Comparison of ENCODE assay signal across 27 cellular contexts in the genomic region with DNA sequence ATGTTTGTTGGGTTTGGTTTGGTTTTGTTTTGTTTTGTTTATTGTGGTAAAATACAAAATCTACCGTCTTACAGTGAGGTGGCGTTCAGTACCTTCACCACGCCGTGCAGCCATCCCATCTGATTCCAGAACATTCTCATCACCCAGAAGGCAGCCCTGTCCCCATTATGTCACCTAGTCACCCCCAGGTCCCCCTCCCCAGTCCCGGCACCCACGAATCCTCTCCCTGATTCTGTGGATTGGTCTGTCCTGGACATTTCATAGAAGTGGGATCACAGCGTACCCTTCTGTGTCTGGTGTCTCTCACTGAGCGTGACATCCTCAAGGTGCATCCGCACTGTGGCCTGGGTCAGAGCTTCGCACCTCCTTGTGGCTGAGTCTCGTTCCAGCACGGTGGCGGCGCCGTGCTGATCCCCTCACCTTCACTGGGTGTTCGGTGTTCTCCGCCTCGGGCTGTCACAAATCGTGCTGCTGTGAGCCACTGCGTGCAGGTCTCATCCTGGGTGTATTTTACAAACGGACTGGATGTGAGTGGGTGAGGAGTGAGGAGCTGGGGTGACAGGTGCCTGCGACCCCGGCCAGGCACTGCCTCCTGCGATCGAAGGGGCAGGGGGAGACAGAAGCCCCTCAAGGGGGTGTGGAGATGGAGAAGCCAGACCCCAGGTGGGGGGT. TPM values are rescaled to one million over a fixed set of nuclear protein-coding genes. Genes with fewer than 3 reads are reported as not detected.
DNase-seq lines count a peak whose midpoint lies in the region; ATAC-seq and TF ChIP-seq lines count a peak whose summit lies in the region.
"Had no signal": no experiment of that assay in that cellular context is flagged by ENCODE, and none has a peak within 500 bp of the region (broad histone marks: within the 10 kb centered on the region; RNA-seq: fewer than 3 reads in every experiment).

No MANE protein-coding gene starts in this region.

- H3K27me3 ChIP-seq in GM06990 (replicated peaks; ENCODE audit: control insufficient read depth, insufficient read depth, low read length) (no peaks in the 10 kb centered on the region), adrenal gland (no peaks in the 10 kb centered on the region)
- H3K27me3 ChIP-seq: breast epithelium, MG63, SJCRH30 had no signal

- H3K9me3 Mint-ChIP-seq in nephron progenitor cell, result no peaks in the 10 kb centered on the region
- peaks cover 2% of the 10 kb centered on the region for H3K9me3 Mint-ChIP-seq in activated CD8-positive, alpha-beta memory T cell treated with anti-CD3 and anti-CD28 coated beads, Interleukin-2, amount 10 ng/mL, durations not matched to agents 7 days and 5 days (ENCODE audit: low read depth)
- H3K9me3 Mint-ChIP-seq: activated T-cell treated with anti-CD3 and anti-CD28 coated beads, Interleukin-2, amount 50 U/mL, for 72 hours; CD4-positive, alpha-beta memory T cell; IgD-negative memory B cell; memory B cell; natural killer cell; T-helper 2 cell treated with Interferon-gamma antibody and Interleukin-4, amounts not matched to agents 5 μg/mL and 100 μg/mL, for 36 hours had no signal

- intact Hi-C loops in adrenal gland (cut with DNase I), result no loop called here

- H3K4me1 ChIP-seq in adrenal gland (replicated peaks in 1 of 2), result peaks cover 18 to 33% of the 10 kb centered on the region in 2 donors
- H3K4me1 ChIP-seq: psoas muscle, SJCRH30 had no signal

- CTCF ChIA-PET in activated CD8-positive, alpha-beta memory T cell treated with anti-CD3 and anti-CD28 coated beads, Interleukin-2, amount 10 ng/mL, durations not matched to agents 7 days and 5 days (lab: Charles Lee), result interaction anchor here (1.0 to 1.4 kb wide), 3 partner anchors 10 to 154 kb away, joined by 3 read pairs; no protein-coding TSS in a partner anchor

- ATAC-seq in GM21786 (IDR thresholded peaks at IDR 0.05; ENCODE audit: unreplicated experiment), result no peak
- no peak for ATAC-seq in activated CD8-positive, alpha-beta memory T cell treated with anti-CD3 and anti-CD28 coated beads, Interleukin-2, amount 10 ng/mL, durations not matched to agents 7 days and 5 days

- H3K4me3 ChIP-seq in GM06990 (replicated peaks; ENCODE audit: low read depth, low read length) (no peak overlapping the region), adrenal gland (no peak overlapping the region)
- H3K4me3 ChIP-seq: breast epithelium, GM23248, MG63, psoas muscle, SJCRH30 had no signal

- H3K36me3 ChIP-seq in GM06990 (ENCODE audit: control insufficient read depth, insufficient read depth, low read length), result peaks cover 19% of the 10 kb centered on the region
- H3K36me3 ChIP-seq in adrenal gland (replicated peaks in 1 of 2), result peaks cover 0 to 26% of the 10 kb centered on the region in 2 donors
- H3K36me3 ChIP-seq: MG63 had no signal

- H3K27ac ChIP-seq in 22Rv1 (peak overlapping the region; percentile 25), adrenal gland (peak overlapping the region in 3 of 5 donors; percentile 75 to 86 (median 82))
- H3K27ac ChIP-seq: GM23248, psoas muscle, SJCRH30 had no signal

- H3K27ac Mint-ChIP-seq in nephron progenitor cell, result peak overlapping the region; percentile 64
- no peak overlapping the region for H3K27ac Mint-ChIP-seq in activated CD8-positive, alpha-beta memory T cell treated with anti-CD3 and anti-CD28 coated beads, Interleukin-2, amount 10 ng/mL, durations not matched to agents 7 days and 5 days
- H3K27ac Mint-ChIP-seq: activated CD4-positive, alpha-beta memory T cell treated with anti-CD3 and anti-CD28 coated beads, Interleukin-2, amount 10 ng/mL, durations not matched to agents 7 days and 5 days; activated naive CD8-positive, alpha-beta T cell; activated T-cell treated with anti-CD3 and anti-CD28 coated beads, Interleukin-2, amount 50 U/mL, for 72 hours had no signal

- 78 to 86% (median 82%) methylated on average over 14 to 25 of the region's 25 CpGs for WGBS in adrenal gland, 4 donors

- DNase-seq in GM06990 (ENCODE audit: extremely low read depth, insufficient read length) (peak; percentile 26), adrenal gland (peak in 1 of 7 donors; percentile 13), nephron progenitor cell (no peak), HK-2 (ENCODE audit: unreplicated experiment) (no peak), nucleus accumbens (lab: John Stamatoyannopoulos, UW) (no peak)
- no peak for DNase-seq in activated CD8-positive, alpha-beta memory T cell treated with anti-CD3 and anti-CD28 coated beads, Interleukin-2, amount 10 ng/mL, durations not matched to agents 7 days and 5 days
- DNase-seq: activated CD4-positive, alpha-beta memory T cell treated with anti-CD3 and anti-CD28 coated beads, Interleukin-2, amount 10 ng/mL, durations not matched to agents 7 days and 5 days; activated T-cell treated with anti-CD3 and anti-CD28 coated beads, Interleukin-2, amount 50 U/mL, for 72 hours; CD4-positive, alpha-beta memory T cell; dermis blood vessel endothelial cell; DND-41; MG63; natural killer cell; NCI-H1436 treated with DMSO at 0.1 percent for 48 hours; psoas muscle; small intestine; stimulated activated CD4-positive, alpha-beta T cell treated with anti-CD3 and anti-CD28 coated beads, Interleukin-4, amount 100 ng/mL, for 1 hour had no signal

- H3K4me3 Mint-ChIP-seq in nephron progenitor cell, result no peak overlapping the region
- H3K4me3 Mint-ChIP-seq in activated CD8-positive, alpha-beta memory T cell treated with anti-CD3 and anti-CD28 coated beads, Interleukin-2, amount 10 ng/mL, durations not matched to agents 7 days and 5 days, result no peak overlapping the region
- H3K4me3 Mint-ChIP-seq: activated CD4-positive, alpha-beta memory T cell treated with anti-CD3 and anti-CD28 coated beads, Interleukin-2, amount 10 ng/mL, durations not matched to agents 7 days and 5 days; activated naive CD8-positive, alpha-beta T cell; activated T-cell treated with anti-CD3 and anti-CD28 coated beads, Interleukin-2, amount 50 U/mL, for 72 hours; CD4-positive, alpha-beta memory T cell; IgD-negative memory B cell; memory B cell; natural killer cell; T-helper 2 cell treated with Interferon-gamma antibody and Interleukin-4, amounts not matched to agents 5 μg/mL and 100 μg/mL, for 36 hours had no signal

- peaks cover 19% of the 10 kb centered on the region for H3K36me3 Mint-ChIP-seq in nephron progenitor cell (ENCODE audit: low read depth)
- peaks cover 18% of the 10 kb centered on the region for H3K36me3 Mint-ChIP-seq in activated CD8-positive, alpha-beta memory T cell treated with anti-CD3 and anti-CD28 coated beads, Interleukin-2, amount 10 ng/mL, durations not matched to agents 7 days and 5 days
- H3K36me3 Mint-ChIP-seq: natural killer cell had no signal

- TF ChIP-seq CTCF in 22Rv1 (IDR thresholded peaks at IDR 0.05) (no peak), GM06990 (IDR thresholded peaks at IDR 0.05; ENCODE audit: insufficient read depth, low read length, poor library complexity, severe bottlenecking) (no peak), adrenal gland (IDR thresholded peaks at IDR 0.05) (no peak), nephron progenitor cell (IDR thresholded peaks at IDR 0.05) (no peak)

- peaks cover 6% of the 10 kb centered on the region for H3K4me1 Mint-ChIP-seq in nephron progenitor cell
- H3K4me1 Mint-ChIP-seq in activated CD8-positive, alpha-beta memory T cell treated with anti-CD3 and anti-CD28 coated beads, Interleukin-2, amount 10 ng/mL, durations not matched to agents 7 days and 5 days, result no peaks in the 10 kb centered on the region
- H3K4me1 Mint-ChIP-seq: activated CD4-positive, alpha-beta memory T cell treated with anti-CD3 and anti-CD28 coated beads, Interleukin-2, amount 10 ng/mL, durations not matched to agents 7 days and 5 days; CD4-positive, alpha-beta memory T cell; IgD-negative memory B cell; memory B cell had no signal

- no peak for TF ChIP-seq POLR2A in adrenal gland (IDR thresholded peaks at IDR 0.05)

- H3K9me3 ChIP-seq in adrenal gland (replicated peaks in 1 of 3), result no peaks in the 10 kb centered on the region
- H3K9me3 ChIP-seq: breast epithelium, MG63, psoas muscle, SJCRH30 had no signal

- H3K27me3 Mint-ChIP-seq in nephron progenitor cell (ENCODE audit: low read depth, poor library complexity), result no peaks in the 10 kb centered on the region
- no peaks in the 10 kb centered on the region for H3K27me3 Mint-ChIP-seq in activated CD8-positive, alpha-beta memory T cell treated with anti-CD3 and anti-CD28 coated beads, Interleukin-2, amount 10 ng/mL, durations not matched to agents 7 days and 5 days
- H3K27me3 Mint-ChIP-seq: activated CD4-positive, alpha-beta memory T cell treated with anti-CD3 and anti-CD28 coated beads, Interleukin-2, amount 10 ng/mL, durations not matched to agents 7 days and 5 days; activated naive CD8-positive, alpha-beta T cell; CD4-positive, alpha-beta memory T cell; IgD-negative memory B cell; memory B cell had no signal

RNA-seq across cellular contexts. Expression of a gene that starts 0.6 kb away (rescaled TPM):
- 1 to 10 TPM in 2 of 8 donors, under 1 TPM in 2, not detected in 4; 0.68 to 3.6 (median 1.1) TPM for total RNA-seq in adrenal gland
- 1 to 10 TPM in 2 of 3 donors, not detected in 1; 1.1 to 3.5 TPM for polyA plus RNA-seq in adrenal gland
- 1 to 10 TPM; 5.7 to 7.2 TPM for total RNA-seq in activated CD8-positive, alpha-beta memory T cell treated with anti-CD3 and anti-CD28 coated beads, Interleukin-2, amount 10 ng/mL, durations not matched to agents 7 days and 5 days
- total RNA-seq: dermis blood vessel endothelial cell, GM23248, SJCRH30 had no signal
- polyA plus RNA-seq: GM23248, IgD-negative memory B cell, keratinocyte, psoas muscle had no signal

RNA-seq across cellular contexts. Expression of a gene that starts 19.0 kb away (rescaled TPM):
- total RNA-seq in adrenal gland, result 100 to 1,000 TPM in 2 of 8 donors, 10 to 100 TPM in 6; 48.0 to 123 (median 66.9) TPM
- polyA plus RNA-seq in adrenal gland, result 10 to 100 TPM; 18.5 to 89.3 (median 48.5) TPM
- total RNA-seq in activated CD8-positive, alpha-beta memory T cell treated with anti-CD3 and anti-CD28 coated beads, Interleukin-2, amount 10 ng/mL, durations not matched to agents 7 days and 5 days, result 10 to 100 TPM; 54.8 to 71.4 TPM

RNA-seq across cellular contexts. Expression of a gene that starts 32.3 kb away (rescaled TPM):
- total RNA-seq in adrenal gland, result 10 to 100 TPM; 17.9 to 85.0 (median 41.7) TPM
- 10 to 100 TPM; 24.4 to 59.1 (median 26.4) TPM for polyA plus RNA-seq in adrenal gland
- total RNA-seq in activated CD8-positive, alpha-beta memory T cell treated with anti-CD3 and anti-CD28 coated beads, Interleukin-2, amount 10 ng/mL, durations not matched to agents 7 days and 5 days, result 10 to 100 TPM; 61.4 to 79.1 TPM

RNA-seq across cellular contexts. Expression of a gene that starts 34.4 kb away (rescaled TPM):
- 100 to 1,000 TPM in 5 of 8 donors, 10 to 100 TPM in 3; 49.3 to 137 (median 105) TPM for total RNA-seq in adrenal gland
- 100 to 1,000 TPM in 1 of 3 donors, 10 to 100 TPM in 2; 18.1 to 178 (median 100.0) TPM for polyA plus RNA-seq in adrenal gland
- 10 to 100 TPM; 50.7 to 51.7 TPM for total RNA-seq in activated CD8-positive, alpha-beta memory T cell treated with anti-CD3 and anti-CD28 coated beads, Interleukin-2, amount 10 ng/mL, durations not matched to agents 7 days and 5 days

RNA-seq across cellular contexts. Expression of a gene that starts 37.9 kb away (rescaled TPM):
- total RNA-seq in adrenal gland, result 10 to 100 TPM in 7 of 8 donors, 1 to 10 TPM in 1; 9.4 to 22.8 (median 14.0) TPM
- 10 to 100 TPM in 2 of 3 donors, under 1 TPM in 1; 0.92 to 19.1 (median 13.5) TPM for polyA plus RNA-seq in adrenal gland
- total RNA-seq in activated CD8-positive, alpha-beta memory T cell treated with anti-CD3 and anti-CD28 coated beads, Interleukin-2, amount 10 ng/mL, durations not matched to agents 7 days and 5 days, result 10 to 100 TPM; 13.3 to 17.0 TPM
